8 cellular contexts compared by ENCODE assay signal in genomic region chr11:19345519-19345847, GRCh38.
DNase-seq lines count a peak whose midpoint lies in the region; ATAC-seq and TF ChIP-seq lines count a peak whose summit lies in the region.

No MANE protein-coding gene starts in this region.

- H3K4me3 ChIP-seq in fibroblast of pulmonary artery (replicated peaks; ENCODE audit: low read depth, low read length): peak overlapping the region; percentile 80

- DNase-seq in Right ventricle myocardium inferior (ENCODE audit: missing footprints) (peak; percentile 75), cardiac septum (ENCODE audit: low spot score) (no peak), NCI-H1105 treated with DMSO at 0.1 percent for 48 hours (lab: John Stamatoyannopoulos, UW) (peak; percentile 62), fibroblast of pulmonary artery (ENCODE audit: low read depth) (peak; percentile 31), posterior cingulate gyrus (peak; percentile 30 to 92 (median 58)), epidermal melanocyte (ENCODE audit: insufficient read length, low spot score) (no peak), GOT3 (lab: John Stamatoyannopoulos, UW) (no peak)
- no peak for DNase-seq in activated CD4-positive, CD25-positive, alpha-beta regulatory T cell treated with anti-CD3 and anti-CD28 coated beads, Interleukin-2, amount 50 U/mL, for 72 hours

- peak; percentile 49 for ATAC-seq in Right ventricle myocardium inferior

- no peak for TF ChIP-seq CTCF in fibroblast of pulmonary artery (IDR thresholded peaks at IDR 0.05; ENCODE audit: low read length, missing control alignments)

- intact Hi-C loops in Right ventricle myocardium inferior (cut with DNase I) (loop anchor here (10.0 kb wide), 1 partner anchor 109 kb away; no protein-coding TSS in a partner anchor), cardiac septum (cut with DNase I) (no loop called here), posterior cingulate gyrus (cut with DNase I) (loop anchor here (5.0 kb wide), 1 partner anchor 207 kb away; no protein-coding TSS in a partner anchor)

Comparison
In these comparisons a context has a peak if more than half of its experiments do, and no peak if none do; other contexts are left out.
1. DNase-seq: peak in Right ventricle myocardium inferior (single experiment), NCI-H1105 treated with DMSO at 0.1 percent for 48 hours (single experiment), fibroblast of pulmonary artery (single experiment) and posterior cingulate gyrus (10 of 10); none in cardiac septum (single experiment), epidermal melanocyte (single experiment), activated CD4-positive, CD25-positive, alpha-beta regulatory T cell treated with anti-CD3 and anti-CD28 coated beads, Interleukin-2, amount 50 U/mL, for 72 hours (single experiment) and GOT3 (single experiment).